In the genomic region with DNA sequence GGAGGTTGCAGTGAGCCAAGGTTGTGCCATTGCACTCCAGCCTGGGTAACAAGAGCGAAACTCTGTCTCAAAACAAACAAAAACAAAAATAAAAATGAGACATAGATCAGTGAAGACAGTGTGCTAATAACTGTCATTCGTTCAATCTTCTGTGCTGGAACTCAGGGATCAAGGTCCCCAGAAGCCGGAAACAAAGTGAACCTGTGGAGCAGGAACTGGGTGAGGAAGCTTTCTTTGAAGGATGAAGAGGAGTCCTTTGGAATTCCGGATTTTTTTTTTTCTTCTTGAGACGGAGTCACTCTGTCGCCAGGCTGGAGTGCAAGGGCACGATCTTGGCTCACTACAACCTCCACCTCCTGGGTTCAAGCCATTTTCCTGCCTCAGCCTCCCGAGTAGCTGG, we compare ENCODE assay signal across 1 cellular context.
TF ChIP-seq lines count a peak whose summit lies in the region.

No MANE protein-coding gene starts in this region.

TF ChIP-seq in HepG2, 621 proteins besides CTCF, POLR2A, EP300 and RAD21 (continues in another document):
- TF ChIP-seq ETV5 (CRISPR knock-in tag; IDR thresholded peaks at IDR 0.05; ENCODE audit: borderline replicate concordance) (peak; percentile 41; the same call in 1 of the 2 replicates), HNF4A (CRISPR knock-in tag; IDR thresholded peaks at IDR 0.05) (peak; percentile 25), DPF2 (CRISPR knock-in tag; IDR thresholded peaks at IDR 0.05; ENCODE audit: borderline replicate concordance, low read depth) (no peak), FOXP4 (CRISPR knock-in tag; IDR thresholded peaks at IDR 0.05) (no peak), ZGPAT (CRISPR knock-in tag; IDR thresholded peaks at IDR 0.05) (no peak), MAF1 (CRISPR knock-in tag; IDR thresholded peaks at IDR 0.05; ENCODE audit: borderline replicate concordance) (no peak), IKZF5 (CRISPR knock-in tag; IDR thresholded peaks at IDR 0.05) (no peak), ZSCAN29 (CRISPR knock-in tag; conservative IDR thresholded peaks at IDR 0.05) (no peak), ZBTB44 (CRISPR knock-in tag; IDR thresholded peaks at IDR 0.05) (no peak), GATAD2A (CRISPR knock-in tag; IDR thresholded peaks at IDR 0.05) (0 out of 2 replicates have a peak, but pooled peaks have one; percentile 15), ZNF121 (CRISPR knock-in tag; IDR thresholded peaks at IDR 0.05) (no peak), SAP130 (CRISPR knock-in tag; IDR thresholded peaks at IDR 0.05; ENCODE audit: low read depth) (0 out of 2 replicates have a peak, but pooled peaks have one; percentile 24), SIX4 (CRISPR knock-in tag; IDR thresholded peaks at IDR 0.05) (no peak), ZNF556 (CRISPR knock-in tag; IDR thresholded peaks at IDR 0.05; ENCODE audit: borderline replicate concordance) (no peak), MAZ (IDR thresholded peaks at IDR 0.05; ENCODE audit: borderline replicate concordance, low read depth, low read length) (no peak), MAZ (CRISPR knock-in tag; IDR thresholded peaks at IDR 0.05; ENCODE audit: low read depth) (no peak), ZNF503 (CRISPR knock-in tag; IDR thresholded peaks at IDR 0.05) (no peak), ELF3 (CRISPR knock-in tag; IDR thresholded peaks at IDR 0.05) (peak; percentile 43; the same call in 1 of the 2 replicates), ARID4A (CRISPR knock-in tag; IDR thresholded peaks at IDR 0.05; ENCODE audit: borderline replicate concordance) (no peak), NONO (IDR thresholded peaks at IDR 0.05) (no peak), NONO (CRISPR knock-in tag; conservative IDR thresholded peaks at IDR 0.05) (no peak), GTF2F1 (IDR thresholded peaks at IDR 0.05; ENCODE audit: low read length) (no peak)
- TF ChIP-seq, protein P1, sequence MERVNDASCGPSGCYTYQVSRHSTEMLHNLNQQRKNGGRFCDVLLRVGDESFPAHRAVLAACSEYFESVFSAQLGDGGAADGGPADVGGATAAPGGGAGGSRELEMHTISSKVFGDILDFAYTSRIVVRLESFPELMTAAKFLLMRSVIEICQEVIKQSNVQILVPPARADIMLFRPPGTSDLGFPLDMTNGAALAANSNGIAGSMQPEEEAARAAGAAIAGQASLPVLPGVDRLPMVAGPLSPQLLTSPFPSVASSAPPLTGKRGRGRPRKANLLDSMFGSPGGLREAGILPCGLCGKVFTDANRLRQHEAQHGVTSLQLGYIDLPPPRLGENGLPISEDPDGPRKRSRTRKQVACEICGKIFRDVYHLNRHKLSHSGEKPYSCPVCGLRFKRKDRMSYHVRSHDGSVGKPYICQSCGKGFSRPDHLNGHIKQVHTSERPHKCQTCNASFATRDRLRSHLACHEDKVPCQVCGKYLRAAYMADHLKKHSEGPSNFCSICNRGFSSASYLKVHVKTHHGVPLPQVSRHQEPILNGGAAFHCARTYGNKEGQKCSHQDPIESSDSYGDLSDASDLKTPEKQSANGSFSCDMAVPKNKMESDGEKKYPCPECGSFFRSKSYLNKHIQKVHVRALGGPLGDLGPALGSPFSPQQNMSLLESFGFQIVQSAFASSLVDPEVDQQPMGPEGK (CRISPR knock-in tag; IDR thresholded peaks at IDR 0.05), result no peak
- TF ChIP-seq, protein P2, sequence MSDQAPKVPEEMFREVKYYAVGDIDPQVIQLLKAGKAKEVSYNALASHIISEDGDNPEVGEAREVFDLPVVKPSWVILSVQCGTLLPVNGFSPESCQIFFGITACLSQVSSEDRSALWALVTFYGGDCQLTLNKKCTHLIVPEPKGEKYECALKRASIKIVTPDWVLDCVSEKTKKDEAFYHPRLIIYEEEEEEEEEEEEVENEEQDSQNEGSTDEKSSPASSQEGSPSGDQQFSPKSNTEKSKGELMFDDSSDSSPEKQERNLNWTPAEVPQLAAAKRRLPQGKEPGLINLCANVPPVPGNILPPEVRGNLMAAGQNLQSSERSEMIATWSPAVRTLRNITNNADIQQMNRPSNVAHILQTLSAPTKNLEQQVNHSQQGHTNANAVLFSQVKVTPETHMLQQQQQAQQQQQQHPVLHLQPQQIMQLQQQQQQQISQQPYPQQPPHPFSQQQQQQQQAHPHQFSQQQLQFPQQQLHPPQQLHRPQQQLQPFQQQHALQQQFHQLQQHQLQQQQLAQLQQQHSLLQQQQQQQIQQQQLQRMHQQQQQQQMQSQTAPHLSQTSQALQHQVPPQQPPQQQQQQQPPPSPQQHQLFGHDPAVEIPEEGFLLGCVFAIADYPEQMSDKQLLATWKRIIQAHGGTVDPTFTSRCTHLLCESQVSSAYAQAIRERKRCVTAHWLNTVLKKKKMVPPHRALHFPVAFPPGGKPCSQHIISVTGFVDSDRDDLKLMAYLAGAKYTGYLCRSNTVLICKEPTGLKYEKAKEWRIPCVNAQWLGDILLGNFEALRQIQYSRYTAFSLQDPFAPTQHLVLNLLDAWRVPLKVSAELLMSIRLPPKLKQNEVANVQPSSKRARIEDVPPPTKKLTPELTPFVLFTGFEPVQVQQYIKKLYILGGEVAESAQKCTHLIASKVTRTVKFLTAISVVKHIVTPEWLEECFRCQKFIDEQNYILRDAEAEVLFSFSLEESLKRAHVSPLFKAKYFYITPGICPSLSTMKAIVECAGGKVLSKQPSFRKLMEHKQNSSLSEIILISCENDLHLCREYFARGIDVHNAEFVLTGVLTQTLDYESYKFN (CRISPR knock-in tag; conservative IDR thresholded peaks at IDR 0.05), result 0 out of 2 replicates have a peak, but pooled peaks have one; percentile 22
- TF ChIP-seq, protein P3, sequence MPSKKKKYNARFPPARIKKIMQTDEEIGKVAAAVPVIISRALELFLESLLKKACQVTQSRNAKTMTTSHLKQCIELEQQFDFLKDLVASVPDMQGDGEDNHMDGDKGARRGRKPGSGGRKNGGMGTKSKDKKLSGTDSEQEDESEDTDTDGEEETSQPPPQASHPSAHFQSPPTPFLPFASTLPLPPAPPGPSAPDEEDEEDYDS (CRISPR knock-in tag; IDR thresholded peaks at IDR 0.05), result no peak
- TF ChIP-seq, protein P4, sequence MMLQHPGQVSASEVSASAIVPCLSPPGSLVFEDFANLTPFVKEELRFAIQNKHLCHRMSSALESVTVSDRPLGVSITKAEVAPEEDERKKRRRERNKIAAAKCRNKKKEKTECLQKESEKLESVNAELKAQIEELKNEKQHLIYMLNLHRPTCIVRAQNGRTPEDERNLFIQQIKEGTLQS (CRISPR knock-in tag; IDR thresholded peaks at IDR 0.05), result no peak
